ENCODE assay signal across 10 cellular contexts in genomic region chr9:21357479-21358290, GRCh38. TPM values are rescaled to one million over a fixed set of nuclear protein-coding genes. Genes with fewer than 3 reads are reported as not detected.
DNase-seq lines count a peak whose midpoint lies in the region; ATAC-seq and TF ChIP-seq lines count a peak whose summit lies in the region.
"Had no signal": no experiment of that assay in that cellular context is flagged by ENCODE, and none has a peak within 500 bp of the region (broad histone marks: within the 10 kb centered on the region; RNA-seq: fewer than 3 reads in every experiment).

No MANE protein-coding gene starts in this region.

- H3K4me1 Mint-ChIP-seq in activated CD4-positive, alpha-beta T cell treated with anti-CD3 and anti-CD28 coated beads, Interleukin-2, amount 10 ng/mL, durations not matched to agents 7 days and 5 days, result peaks cover 23% of the 10 kb centered on the region

- H3K4me3 Mint-ChIP-seq in activated CD4-positive, alpha-beta T cell treated with anti-CD3 and anti-CD28 coated beads, Interleukin-2, amount 10 ng/mL, durations not matched to agents 7 days and 5 days, result peak overlapping the region; percentile 57

- H3K27me3 ChIP-seq in spleen (replicated peaks in 1 of 7), result no peaks in the 10 kb centered on the region

- WGBS in spleen, 5 donors, result 45 to 57% (median 52%) methylated on average over 7 of the region's 7 CpGs

- TF ChIP-seq CTCF in spleen (IDR thresholded peaks at IDR 0.05 in 8 of 11, conservative IDR thresholded peaks at IDR 0.05 in 3 of 11), result no peak

- CTCF ChIA-PET in activated CD4-positive, alpha-beta T cell treated with anti-CD3 and anti-CD28 coated beads, Interleukin-2, amount 10 ng/mL, durations not matched to agents 7 days and 5 days (lab: Charles Lee), result no interaction called here

- DNase-seq in activated CD4-positive, alpha-beta T cell treated with anti-CD3 and anti-CD28 coated beads, Interleukin-2, amount 10 ng/mL, durations not matched to agents 7 days and 5 days, result peak; percentile 28
- no peak for DNase-seq in activated CD4-positive, alpha-beta T cell treated with anti-CD3 and anti-CD28 coated beads for 4 hours
- DNase-seq in RPMI8226 (peak; percentile 42), spleen (no peak), hippocampal formation (lab: John Stamatoyannopoulos, UW) (no peak), Right ventricle myocardium inferior (ENCODE audit: missing footprints) (no peak), substantia nigra (lab: John Stamatoyannopoulos, UW) (no peak)

- peaks cover 33% of the 10 kb centered on the region for H3K27me3 Mint-ChIP-seq in activated CD4-positive, alpha-beta T cell treated with anti-CD3 and anti-CD28 coated beads, Interleukin-2, amount 10 ng/mL, durations not matched to agents 7 days and 5 days

- peak overlapping the region in 1 of 8 donors; percentile 15 for H3K4me3 ChIP-seq in spleen

- H3K27ac ChIP-seq in spleen, result peak overlapping the region in 7 of 8 donors; percentile 0 to 60 (median 35)
- no peak overlapping the region for H3K27ac ChIP-seq in substantia nigra (ENCODE audit: low read depth, low read length, poor library complexity, severe bottlenecking)

- H3K27ac Mint-ChIP-seq in activated CD4-positive, alpha-beta T cell treated with anti-CD3 and anti-CD28 coated beads, Interleukin-2, amount 10 ng/mL, durations not matched to agents 7 days and 5 days, result peak overlapping the region; percentile 96

- no peaks in the 10 kb centered on the region for H3K36me3 ChIP-seq in spleen

- H3K4me1 ChIP-seq in spleen, result peaks cover 0 to 16% (median 9%) of the 10 kb centered on the region in 6 donors

- POLR2A ChIA-PET in activated CD4-positive, alpha-beta T cell treated with anti-CD3 and anti-CD28 coated beads, Interleukin-2, amount 10 ng/mL, durations not matched to agents 7 days and 5 days (lab: Charles Lee), result no interaction called here

- H3K9me3 Mint-ChIP-seq in activated CD4-positive, alpha-beta T cell treated with anti-CD3 and anti-CD28 coated beads, Interleukin-2, amount 10 ng/mL, durations not matched to agents 7 days and 5 days, result peaks cover 6% of the 10 kb centered on the region

- TF ChIP-seq POLR2A in spleen (IDR thresholded peaks at IDR 0.05), result no peak

- ATAC-seq in HG02798 (IDR thresholded peaks at IDR 0.05; ENCODE audit: poor library complexity, unreplicated experiment) (peak; percentile 92), Right ventricle myocardium inferior (no peak)
- ATAC-seq: Panc1 had no signal

- intact Hi-C loops in spleen (cut with DNase I; ENCODE audit: low total_unique reads) (no loop called here), Right ventricle myocardium inferior (cut with DNase I) (no loop called here)

- peaks cover 7% of the 10 kb centered on the region for H3K36me3 Mint-ChIP-seq in activated CD4-positive, alpha-beta T cell treated with anti-CD3 and anti-CD28 coated beads, Interleukin-2, amount 10 ng/mL, durations not matched to agents 7 days and 5 days (ENCODE audit: low read depth)

- H3K9me3 ChIP-seq in spleen, result peaks cover 0 to 10% (median 0%) of the 10 kb centered on the region in 8 donors

RNA-seq across cellular contexts. Expression of gene IFNA6, which starts 7.0 kb away (rescaled TPM):
- total RNA-seq in activated CD4-positive, alpha-beta T cell treated with anti-CD3 and anti-CD28 coated beads, Interleukin-2, amount 10 ng/mL, durations not matched to agents 7 days and 5 days, result not detected
- total RNA-seq in spleen (under 1 TPM in 1 of 7 donors, not detected in 6; 0.23 TPM), Right ventricle myocardium inferior (not detected)
- not detected for polyA plus RNA-seq in spleen
- polyA plus RNA-seq: esophagus had no signal

RNA-seq across cellular contexts. Expression of gene IFNA13, which starts 10.2 kb away (rescaled TPM):
- total RNA-seq in activated CD4-positive, alpha-beta T cell treated with anti-CD3 and anti-CD28 coated beads, Interleukin-2, amount 10 ng/mL, durations not matched to agents 7 days and 5 days, result not detected
- total RNA-seq in spleen (1 to 10 TPM in 1 of 7 donors, under 1 TPM in 3, not detected in 3; 0.25 to 1.7 (median 0.90) TPM), Right ventricle myocardium inferior (not detected)
- under 1 TPM in 1 of 3 donors, not detected in 2; 0.17 TPM for polyA plus RNA-seq in spleen
- polyA plus RNA-seq: esophagus had no signal

RNA-seq across cellular contexts. Expression of gene KLHL9, which starts 22.5 kb away (rescaled TPM):
- 10 to 100 TPM; 20.9 to 21.8 TPM for total RNA-seq in activated CD4-positive, alpha-beta T cell treated with anti-CD3 and anti-CD28 coated beads, Interleukin-2, amount 10 ng/mL, durations not matched to agents 7 days and 5 days
- total RNA-seq in spleen, result 10 to 100 TPM; 21.5 to 32.7 (median 27.8) TPM
- 10 to 100 TPM in 1 of 3 donors, 1 to 10 TPM in 2; 7.7 to 11.4 (median 8.3) TPM for polyA plus RNA-seq in spleen
- total RNA-seq in Right ventricle myocardium inferior, result 12.2 TPM

RNA-seq across cellular contexts. Expression of gene IFNA2, which starts 27.5 kb away (rescaled TPM):
- not detected for total RNA-seq in activated CD4-positive, alpha-beta T cell treated with anti-CD3 and anti-CD28 coated beads, Interleukin-2, amount 10 ng/mL, durations not matched to agents 7 days and 5 days
- total RNA-seq in spleen (under 1 TPM in 2 of 7 donors, not detected in 5; 0.86 to 0.88 TPM), Right ventricle myocardium inferior (not detected)
- polyA plus RNA-seq in spleen, result not detected
- polyA plus RNA-seq: esophagus had no signal

RNA-seq across cellular contexts. Expression of gene IFNA8, which starts 51.2 kb away (rescaled TPM):
- not detected for total RNA-seq in activated CD4-positive, alpha-beta T cell treated with anti-CD3 and anti-CD28 coated beads, Interleukin-2, amount 10 ng/mL, durations not matched to agents 7 days and 5 days
- total RNA-seq in spleen (not detected), Right ventricle myocardium inferior (not detected)
- polyA plus RNA-seq in spleen, result not detected
- polyA plus RNA-seq: esophagus had no signal

Comparison
In these comparisons a context has a peak if more than half of its experiments do, and no peak if none do; other contexts are left out.
1. DNase-seq: peak in activated CD4-positive, alpha-beta T cell treated with anti-CD3 and anti-CD28 coated beads, Interleukin-2, amount 10 ng/mL, durations not matched to agents 7 days and 5 days (single experiment) and RPMI8226 (single experiment); none in activated CD4-positive, alpha-beta T cell treated with anti-CD3 and anti-CD28 coated beads for 4 hours (0 of 2), spleen (single experiment), hippocampal formation (0 of 2), Right ventricle myocardium inferior (single experiment) and substantia nigra (0 of 49).